Comparison of ENCODE assay signal across 8 cellular contexts in genomic region chr2:68121873-68122679, GRCh38. TPM values are rescaled to one million over a fixed set of nuclear protein-coding genes. Genes with fewer than 3 reads are reported as not detected.
DNase-seq lines count a peak whose midpoint lies in the region; ATAC-seq and TF ChIP-seq lines count a peak whose summit lies in the region.

No MANE protein-coding gene starts in this region.

- H3K27me3 Mint-ChIP-seq in neural progenitor cell (ENCODE audit: insufficient read depth, low read depth), result peaks cover 2% of the 10 kb centered on the region
- H3K27me3 Mint-ChIP-seq in stimulated activated naive CD8-positive, alpha-beta T cell treated with anti-CD3 and anti-CD28 coated beads, Interleukin-15, amount 100 ng/mL, for 72 hours, result no peaks in the 10 kb centered on the region

- no peak for ATAC-seq in stimulated activated naive CD8-positive, alpha-beta T cell treated with anti-CD3 and anti-CD28 coated beads, Interleukin-15, amount 100 ng/mL, for 72 hours
- ATAC-seq in HG03460 (IDR thresholded peaks at IDR 0.05; ENCODE audit: unreplicated experiment), result no peak

- H2AFZ ChIP-seq in neural progenitor cell (replicated peaks), result no peak overlapping the region

- no peaks in the 10 kb centered on the region for H3K4me1 ChIP-seq in neural progenitor cell

- no peaks in the 10 kb centered on the region for H3K9me3 ChIP-seq in neural progenitor cell (ENCODE audit: low read depth)

- H3K4me3 Mint-ChIP-seq in neural progenitor cell, result no peak overlapping the region
- no peak overlapping the region for H3K4me3 Mint-ChIP-seq in stimulated activated naive CD8-positive, alpha-beta T cell treated with anti-CD3 and anti-CD28 coated beads, Interleukin-15, amount 100 ng/mL, for 72 hours

- H3K79me2 ChIP-seq in neural progenitor cell (ENCODE audit: low read depth), result no peaks in the 10 kb centered on the region

- H3K4me3 ChIP-seq in fibroblast of mammary gland (ENCODE audit: control insufficient read depth, low read depth, low read length), result no peak overlapping the region
- no peak overlapping the region for H3K4me3 ChIP-seq in neural progenitor cell

- no peaks in the 10 kb centered on the region for H3K36me3 Mint-ChIP-seq in neural progenitor cell

- no peak overlapping the region for H3K27ac ChIP-seq in neural progenitor cell

- TF ChIP-seq CTCF in fibroblast of mammary gland (conservative IDR thresholded peaks at IDR 0.05; ENCODE audit: control insufficient read depth, insufficient read depth, low read depth, low read length) (peak; percentile 98), neural progenitor cell (IDR thresholded peaks at IDR 0.05) (peak; percentile 99)

- DNase-seq in COR-L47 (lab: John Stamatoyannopoulos, UW), result peak; percentile 71
- peak; percentile 69 for DNase-seq in HT1080 (ENCODE audit: low read depth)
- DNase-seq in OCI-M2 (lab: John Stamatoyannopoulos, UW; ENCODE audit: unreplicated experiment), result peak; percentile 27
- peak; percentile 85 to 87 for DNase-seq in activated T-cell treated with anti-CD3 and anti-CD28 coated beads, Interleukin-2, amount 50 U/mL, for 48 hours
- DNase-seq in fibroblast of mammary gland (ENCODE audit: low read depth), result peak; percentile 83
- DNase-seq in neural progenitor cell (ENCODE audit: low spot score), result peak; percentile 89
- peak; percentile 50 to 57 for DNase-seq in stimulated activated naive CD8-positive, alpha-beta T cell treated with anti-CD3 and anti-CD28 coated beads, Interleukin-15, amount 100 ng/mL, for 72 hours

- peak overlapping the region; percentile 0 for H3K4me2 ChIP-seq in neural progenitor cell

- no peak overlapping the region for H3K9ac ChIP-seq in neural progenitor cell

- no peaks in the 10 kb centered on the region for H4K20me1 ChIP-seq in neural progenitor cell (ENCODE audit: low read depth)

- no peaks in the 10 kb centered on the region for H3K9me3 Mint-ChIP-seq in neural progenitor cell
- H3K9me3 Mint-ChIP-seq in stimulated activated naive CD8-positive, alpha-beta T cell treated with anti-CD3 and anti-CD28 coated beads, Interleukin-15, amount 100 ng/mL, for 72 hours, result no peaks in the 10 kb centered on the region

- no peaks in the 10 kb centered on the region for H3K36me3 ChIP-seq in neural progenitor cell

- peaks cover 5% of the 10 kb centered on the region for H3F3A ChIP-seq in neural progenitor cell (ENCODE audit: low read depth)

- no peaks in the 10 kb centered on the region for H3K27me3 ChIP-seq in neural progenitor cell

- peaks cover 16% of the 10 kb centered on the region for H3K4me1 Mint-ChIP-seq in neural progenitor cell
- no peaks in the 10 kb centered on the region for H3K4me1 Mint-ChIP-seq in stimulated activated naive CD8-positive, alpha-beta T cell treated with anti-CD3 and anti-CD28 coated beads, Interleukin-15, amount 100 ng/mL, for 72 hours

- no peak overlapping the region for H3K27ac Mint-ChIP-seq in neural progenitor cell
- H3K27ac Mint-ChIP-seq in stimulated activated naive CD8-positive, alpha-beta T cell treated with anti-CD3 and anti-CD28 coated beads, Interleukin-15, amount 100 ng/mL, for 72 hours, result no peak overlapping the region

RNA-seq across cellular contexts. Expression of gene PNO1, which starts 35.6 kb away (rescaled TPM):
- 33.9 and 35.3 TPM in 2 replicates for total RNA-seq in HT1080 (2014; rRNA removed; shearing (Covaris generic))
- polyA plus RNA-seq in HT1080 (2015; cell fraction: cytosol; rRNA removed), result 26.5 and 28.4 TPM in 2 replicates
- 17.0 and 18.0 TPM in 2 replicates for polyA plus RNA-seq in HT1080 (2015; cell fraction: nucleus; rRNA removed)
- 14.6 and 20.6 TPM in 2 replicates for total RNA-seq in neural progenitor cell (ENCODE audit: low replicate concordance)

RNA-seq across cellular contexts. Expression of gene C1D, which starts 59.3 kb away (rescaled TPM):
- total RNA-seq in HT1080 (2014; rRNA removed; shearing (Covaris generic)), result 21.7 and 26.8 TPM in 2 replicates
- polyA plus RNA-seq in HT1080 (2015; cell fraction: cytosol; rRNA removed), result 62.8 and 66.0 TPM in 2 replicates
- 38.5 and 43.1 TPM in 2 replicates for polyA plus RNA-seq in HT1080 (2015; cell fraction: nucleus; rRNA removed)
- 38.8 and 66.6 TPM in 2 replicates for total RNA-seq in neural progenitor cell (ENCODE audit: low replicate concordance)

Comparison
In these comparisons a context has a peak if more than half of its experiments do, and no peak if none do; other contexts are left out.
1. DNase-seq: peak in every context shown above with its lines; median percentile 89 in neural progenitor cell; 86 in activated T-cell treated with anti-CD3 and anti-CD28 coated beads, Interleukin-2, amount 50 U/mL, for 48 hours; 83 in fibroblast of mammary gland; 71 in COR-L47; 69 in HT1080; 54 in stimulated activated naive CD8-positive, alpha-beta T cell treated with anti-CD3 and anti-CD28 coated beads, Interleukin-15, amount 100 ng/mL, for 72 hours; 27 in OCI-M2.